1 cellular context compared by ENCODE assay signal in genomic region chr1:162235261-162235780, GRCh38.
A peak's percentile ranks its signal among the peaks of the same experiment; 100 is the strongest.
TF ChIP-seq lines count a peak whose summit lies in the region.

No MANE protein-coding gene starts in this region.

TF ChIP-seq in HepG2, 621 proteins besides CTCF, POLR2A, EP300 and RAD21 (continued from another document and continues in another):
- TF ChIP-seq, protein P1, sequence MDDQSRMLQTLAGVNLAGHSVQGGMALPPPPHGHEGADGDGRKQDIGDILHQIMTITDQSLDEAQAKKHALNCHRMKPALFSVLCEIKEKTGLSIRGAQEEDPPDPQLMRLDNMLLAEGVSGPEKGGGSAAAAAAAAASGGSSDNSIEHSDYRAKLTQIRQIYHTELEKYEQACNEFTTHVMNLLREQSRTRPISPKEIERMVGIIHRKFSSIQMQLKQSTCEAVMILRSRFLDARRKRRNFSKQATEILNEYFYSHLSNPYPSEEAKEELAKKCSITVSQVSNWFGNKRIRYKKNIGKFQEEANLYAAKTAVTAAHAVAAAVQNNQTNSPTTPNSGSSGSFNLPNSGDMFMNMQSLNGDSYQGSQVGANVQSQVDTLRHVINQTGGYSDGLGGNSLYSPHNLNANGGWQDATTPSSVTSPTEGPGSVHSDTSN (CRISPR knock-in tag; IDR thresholded peaks at IDR 0.05; ENCODE audit: borderline replicate concordance): no peak
- TF ChIP-seq BRD4 (CRISPR knock-in tag; IDR thresholded peaks at IDR 0.05): no peak
- TF ChIP-seq, protein P2, sequence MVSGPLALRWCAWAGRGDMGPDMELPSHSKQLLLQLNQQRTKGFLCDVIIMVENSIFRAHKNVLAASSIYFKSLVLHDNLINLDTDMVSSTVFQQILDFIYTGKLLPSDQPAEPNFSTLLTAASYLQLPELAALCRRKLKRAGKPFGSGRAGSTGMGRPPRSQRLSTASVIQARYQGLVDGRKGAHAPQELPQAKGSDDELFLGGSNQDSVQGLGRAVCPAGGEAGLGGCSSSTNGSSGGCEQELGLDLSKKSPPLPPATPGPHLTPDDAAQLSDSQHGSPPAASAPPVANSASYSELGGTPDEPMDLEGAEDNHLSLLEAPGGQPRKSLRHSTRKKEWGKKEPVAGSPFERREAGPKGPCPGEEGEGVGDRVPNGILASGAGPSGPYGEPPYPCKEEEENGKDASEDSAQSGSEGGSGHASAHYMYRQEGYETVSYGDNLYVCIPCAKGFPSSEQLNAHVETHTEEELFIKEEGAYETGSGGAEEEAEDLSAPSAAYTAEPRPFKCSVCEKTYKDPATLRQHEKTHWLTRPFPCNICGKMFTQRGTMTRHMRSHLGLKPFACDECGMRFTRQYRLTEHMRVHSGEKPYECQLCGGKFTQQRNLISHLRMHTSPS (CRISPR knock-in tag; IDR thresholded peaks at IDR 0.05; ENCODE audit: low read depth): 0 out of 2 replicates have a peak, but pooled peaks have one; percentile 33
- peak; percentile 40 for TF ChIP-seq ZNF781 (CRISPR knock-in tag; IDR thresholded peaks at IDR 0.05; ENCODE audit: borderline replicate concordance, not compliant biosample characterization)
- no peak for TF ChIP-seq SUZ12 (IDR thresholded peaks at IDR 0.05; ENCODE audit: low read depth, low read length)
- no peak for TF ChIP-seq ZNF503 (CRISPR knock-in tag; IDR thresholded peaks at IDR 0.05)
- TF ChIP-seq PPARG (CRISPR knock-in tag; conservative IDR thresholded peaks at IDR 0.05): no peak
- peak; percentile 87 for TF ChIP-seq SKI (IDR thresholded peaks at IDR 0.05; ENCODE audit: partially characterized antibody)
- TF ChIP-seq ARNTL (CRISPR knock-in tag; IDR thresholded peaks at IDR 0.05): no peak
- TF ChIP-seq TBL1XR1 (IDR thresholded peaks at IDR 0.05; ENCODE audit: borderline replicate concordance, low read length, partially characterized antibody): peak; percentile 82
- TF ChIP-seq, protein P3, sequence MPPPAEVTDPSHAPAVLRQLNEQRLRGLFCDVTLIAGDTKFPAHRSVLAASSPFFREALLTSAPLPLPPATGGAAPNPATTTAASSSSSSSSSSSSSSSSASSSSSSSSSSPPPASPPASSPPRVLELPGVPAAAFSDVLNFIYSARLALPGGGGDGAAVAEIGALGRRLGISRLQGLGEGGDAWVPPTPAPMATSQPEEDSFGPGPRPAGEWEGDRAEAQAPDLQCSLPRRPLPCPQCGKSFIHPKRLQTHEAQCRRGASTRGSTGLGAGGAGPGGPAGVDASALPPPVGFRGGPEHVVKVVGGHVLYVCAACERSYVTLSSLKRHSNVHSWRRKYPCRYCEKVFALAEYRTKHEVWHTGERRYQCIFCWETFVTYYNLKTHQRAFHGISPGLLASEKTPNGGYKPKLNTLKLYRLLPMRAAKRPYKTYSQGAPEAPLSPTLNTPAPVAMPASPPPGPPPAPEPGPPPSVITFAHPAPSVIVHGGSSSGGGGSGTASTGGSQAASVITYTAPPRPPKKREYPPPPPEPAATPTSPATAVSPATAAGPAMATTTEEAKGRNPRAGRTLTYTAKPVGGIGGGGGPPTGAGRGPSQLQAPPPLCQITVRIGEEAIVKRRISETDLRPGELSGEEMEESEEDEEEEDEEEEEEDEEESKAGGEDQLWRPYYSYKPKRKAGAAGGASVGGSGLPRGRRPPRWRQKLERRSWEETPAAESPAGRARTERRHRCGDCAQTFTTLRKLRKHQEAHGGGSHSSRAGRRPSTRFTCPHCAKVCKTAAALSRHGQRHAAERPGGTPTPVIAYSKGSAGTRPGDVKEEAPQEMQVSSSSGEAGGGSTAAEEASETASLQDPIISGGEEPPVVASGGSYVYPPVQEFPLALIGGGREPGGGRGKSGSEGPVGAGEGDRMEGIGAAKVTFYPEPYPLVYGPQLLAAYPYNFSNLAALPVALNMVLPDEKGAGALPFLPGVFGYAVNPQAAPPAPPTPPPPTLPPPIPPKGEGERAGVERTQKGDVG (CRISPR knock-in tag; IDR thresholded peaks at IDR 0.05; ENCODE audit: borderline replicate concordance): peak; percentile 63; the same call in 1 of the 2 replicates
- no peak for TF ChIP-seq YEATS2 (CRISPR knock-in tag; IDR thresholded peaks at IDR 0.05; ENCODE audit: borderline replicate concordance)
- TF ChIP-seq ZFY (CRISPR knock-in tag; IDR thresholded peaks at IDR 0.05): peak; percentile 36; the same call in 1 of the 2 replicates
- TF ChIP-seq ZNF770 (CRISPR knock-in tag; IDR thresholded peaks at IDR 0.05): peak; percentile 19; the same call in 1 of the 2 replicates
- TF ChIP-seq HNRNPLL (IDR thresholded peaks at IDR 0.05; ENCODE audit: low read depth, low read length, poor library complexity, severe bottlenecking): no peak
- TF ChIP-seq SP140L (CRISPR knock-in tag; IDR thresholded peaks at IDR 0.05; ENCODE audit: borderline replicate concordance): no peak
- no peak for TF ChIP-seq RFX3 (CRISPR knock-in tag; IDR thresholded peaks at IDR 0.05)
- TF ChIP-seq REXO4 (CRISPR knock-in tag; IDR thresholded peaks at IDR 0.05; ENCODE audit: borderline replicate concordance): no peak
- TF ChIP-seq PRPF4 (IDR thresholded peaks at IDR 0.05; ENCODE audit: low read depth, low read length, poor library complexity, severe bottlenecking): no peak
- no peak for TF ChIP-seq ZNF574 (CRISPR knock-in tag; IDR thresholded peaks at IDR 0.05)
- TF ChIP-seq KAT8 (CRISPR knock-in tag; IDR thresholded peaks at IDR 0.05): 0 out of 2 replicates have a peak, but pooled peaks have one; percentile 48
- 0 out of 2 replicates have a peak, but pooled peaks have one; percentile 46 for TF ChIP-seq ZHX1 (CRISPR knock-in tag; IDR thresholded peaks at IDR 0.05; ENCODE audit: low read depth)
- TF ChIP-seq RFX5 (IDR thresholded peaks at IDR 0.05; ENCODE audit: low read depth, low read length): no peak
- peak; percentile 37; the same call in 1 of the 2 replicates for TF ChIP-seq TFE3 (CRISPR knock-in tag; IDR thresholded peaks at IDR 0.05)
- TF ChIP-seq, protein P4, sequence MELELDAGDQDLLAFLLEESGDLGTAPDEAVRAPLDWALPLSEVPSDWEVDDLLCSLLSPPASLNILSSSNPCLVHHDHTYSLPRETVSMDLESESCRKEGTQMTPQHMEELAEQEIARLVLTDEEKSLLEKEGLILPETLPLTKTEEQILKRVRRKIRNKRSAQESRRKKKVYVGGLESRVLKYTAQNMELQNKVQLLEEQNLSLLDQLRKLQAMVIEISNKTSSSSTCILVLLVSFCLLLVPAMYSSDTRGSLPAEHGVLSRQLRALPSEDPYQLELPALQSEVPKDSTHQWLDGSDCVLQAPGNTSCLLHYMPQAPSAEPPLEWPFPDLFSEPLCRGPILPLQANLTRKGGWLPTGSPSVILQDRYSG (CRISPR knock-in tag; IDR thresholded peaks at IDR 0.05): no peak
- TF ChIP-seq, protein P5, sequence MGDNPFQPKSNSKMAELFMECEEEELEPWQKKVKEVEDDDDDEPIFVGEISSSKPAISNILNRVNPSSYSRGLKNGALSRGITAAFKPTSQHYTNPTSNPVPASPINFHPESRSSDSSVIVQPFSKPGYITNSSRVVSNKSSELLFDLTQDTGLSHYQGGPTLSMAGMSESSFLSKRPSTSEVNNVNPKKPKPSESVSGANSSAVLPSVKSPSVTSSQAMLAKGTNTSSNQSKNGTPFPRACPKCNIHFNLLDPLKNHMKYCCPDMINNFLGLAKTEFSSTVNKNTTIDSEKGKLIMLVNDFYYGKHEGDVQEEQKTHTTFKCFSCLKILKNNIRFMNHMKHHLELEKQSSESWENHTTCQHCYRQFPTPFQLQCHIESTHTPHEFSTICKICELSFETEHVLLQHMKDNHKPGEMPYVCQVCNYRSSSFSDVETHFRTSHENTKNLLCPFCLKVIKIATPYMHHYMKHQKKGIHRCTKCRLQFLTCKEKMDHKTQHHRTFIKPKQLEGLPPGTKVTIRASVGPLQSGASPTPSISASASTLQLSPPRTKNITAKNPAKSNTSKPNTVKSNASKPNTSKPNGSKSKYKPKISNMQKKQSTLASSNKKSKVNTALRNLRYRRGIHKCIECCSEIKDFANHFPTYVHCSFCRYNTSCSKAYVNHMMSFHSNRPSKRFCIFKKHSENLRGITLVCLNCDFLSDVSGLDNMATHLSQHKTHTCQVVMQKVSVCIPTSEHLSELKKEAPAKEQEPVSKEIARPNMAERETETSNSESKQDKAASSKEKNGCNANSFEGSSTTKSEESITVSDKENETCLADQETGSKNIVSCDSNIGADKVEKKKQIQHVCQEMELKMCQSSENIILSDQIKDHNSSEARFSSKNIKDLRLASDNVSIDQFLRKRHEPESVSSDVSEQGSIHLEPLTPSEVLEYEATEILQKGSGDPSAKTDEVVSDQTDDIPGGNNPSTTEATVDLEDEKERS (CRISPR knock-in tag; IDR thresholded peaks at IDR 0.05): peak; percentile 45; the same call in 1 of the 2 replicates
- TF ChIP-seq SRSF1 (optimal IDR thresholded peaks at IDR 0.05; ENCODE audit: low read depth, low read length): no peak
- no peak; the same call in 1 of the 2 replicates for TF ChIP-seq ZNF709 (CRISPR knock-in tag; IDR thresholded peaks at IDR 0.05)
- TF ChIP-seq ELF3 (CRISPR knock-in tag; IDR thresholded peaks at IDR 0.05): peak; percentile 45; the same call in 1 of the 2 replicates
- TF ChIP-seq SOX13 (IDR thresholded peaks at IDR 0.05): no peak
- TF ChIP-seq SOX13 (CRISPR knock-in tag; conservative IDR thresholded peaks at IDR 0.05 in 1 of 2, IDR thresholded peaks at IDR 0.05 in 1 of 2): peak in 1 of 2 experiments; percentile 85; a peak in 2 of 4 replicates
- no peak for TF ChIP-seq NFE2L1 (CRISPR knock-in tag; IDR thresholded peaks at IDR 0.05; ENCODE audit: borderline replicate concordance)
